In the genomic region with DNA sequence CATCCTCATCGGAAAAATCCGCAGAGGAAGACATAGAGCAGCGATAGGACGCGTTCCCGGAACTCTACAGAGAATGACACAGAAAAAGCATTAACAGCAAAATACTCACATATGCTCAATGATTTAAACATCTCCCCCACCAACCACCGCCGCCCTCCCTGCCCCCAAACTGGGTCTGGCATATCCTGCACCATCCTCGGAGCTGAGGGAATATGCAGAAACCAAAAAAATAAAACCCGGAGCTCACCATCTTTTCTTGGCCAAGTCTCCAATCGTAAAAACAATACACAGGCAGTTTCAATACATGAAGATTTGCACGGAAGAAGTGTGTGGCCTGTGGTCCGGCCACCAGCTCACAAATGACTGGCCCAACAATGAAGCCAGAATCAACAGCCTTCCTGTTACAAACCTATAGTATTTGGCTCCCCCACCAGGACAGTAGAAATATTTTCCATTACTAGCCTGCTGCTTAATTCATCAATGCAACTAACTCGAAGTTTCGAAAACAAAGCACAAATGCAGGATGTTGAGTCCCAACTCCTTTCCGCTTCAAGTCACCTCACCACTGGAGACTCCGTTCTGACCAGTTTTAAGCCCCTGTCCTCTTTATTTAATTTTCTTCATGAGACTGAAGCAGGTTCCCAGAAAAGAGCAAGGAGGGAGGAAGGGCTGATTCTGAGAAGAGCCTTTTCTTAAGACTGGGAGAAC, we compare ENCODE assay signal across 8 cellular contexts.
DNase-seq lines count a peak whose midpoint lies in the region; ATAC-seq, FAIRE-seq and TF ChIP-seq lines count a peak whose summit lies in the region.

No MANE protein-coding gene starts in this region.

- peak; percentile 7 for DNase-seq in activated T-cell treated with anti-CD3 and anti-CD28 coated beads for 48 hours (ENCODE audit: low read depth)
- no peak for DNase-seq in activated T-cell treated with anti-CD3 and anti-CD28 coated beads for 4 hours
- DNase-seq in HTR-8/SVneo (ENCODE audit: insufficient read length, low spot score) = peak; percentile 59
- DNase-seq in RPMI7951 (ENCODE audit: low read depth) = peak; percentile 76
- peak; percentile 89 to 93 for DNase-seq in cardiac fibroblast (ENCODE audit: low read depth in 2 of 2)
- DNase-seq in inferior parietal cortex (ENCODE audit: extremely low spot score) = peak; percentile 90

- H3K27me3 ChIP-seq in skeletal muscle tissue (ENCODE audit: control insufficient read depth in 3 of 3, insufficient read depth in 3 of 3, low read length in 3 of 3) = no peaks in the 10 kb centered on the region

- H3K27ac ChIP-seq in skeletal muscle tissue (ENCODE audit: low read depth, low read length) = peak overlapping the region; percentile 16

- H3K9ac ChIP-seq in skeletal muscle tissue (ENCODE audit: low read depth in 1 of 3, low read length in 3 of 3) = peak overlapping the region; percentile 24 to 66 (median 64)

- TF ChIP-seq CTCF in cardiac fibroblast (IDR thresholded peaks at IDR 0.05; ENCODE audit: low read depth, low read length) = peak; percentile 55

- peak; percentile 88 for ATAC-seq in GM21526 (IDR thresholded peaks at IDR 0.05; ENCODE audit: low FRiP score, unreplicated experiment)

- no peaks in the 10 kb centered on the region for H3K9me3 ChIP-seq in skeletal muscle tissue (ENCODE audit: control insufficient read depth in 3 of 3, low read length in 3 of 3)

- FAIRE-seq in HTR-8/SVneo (lab: Jason Lieb, UNC) = peak; percentile 66

- H3K4me3 ChIP-seq in cardiac fibroblast (replicated peaks in 1 of 2; ENCODE audit: low read depth in 2 of 2, low read length in 2 of 2) = peak overlapping the region; percentile 53 to 80
- peak overlapping the region; percentile 52 to 78 (median 63) for H3K4me3 ChIP-seq in skeletal muscle tissue (ENCODE audit: low read length in 3 of 3)

- H3K36me3 ChIP-seq in skeletal muscle tissue (ENCODE audit: control insufficient read depth in 3 of 3, insufficient read depth in 3 of 3, low read length in 3 of 3) = no peaks in the 10 kb centered on the region

- H3K4me1 ChIP-seq in skeletal muscle tissue (ENCODE audit: control insufficient read depth in 3 of 3, insufficient read depth in 3 of 3, low read length in 3 of 3) = peaks cover 9 to 16% (median 10%) of the 10 kb centered on the region in 3 donors
